ENCODE assay signal across 21 cellular contexts in the genomic region with DNA sequence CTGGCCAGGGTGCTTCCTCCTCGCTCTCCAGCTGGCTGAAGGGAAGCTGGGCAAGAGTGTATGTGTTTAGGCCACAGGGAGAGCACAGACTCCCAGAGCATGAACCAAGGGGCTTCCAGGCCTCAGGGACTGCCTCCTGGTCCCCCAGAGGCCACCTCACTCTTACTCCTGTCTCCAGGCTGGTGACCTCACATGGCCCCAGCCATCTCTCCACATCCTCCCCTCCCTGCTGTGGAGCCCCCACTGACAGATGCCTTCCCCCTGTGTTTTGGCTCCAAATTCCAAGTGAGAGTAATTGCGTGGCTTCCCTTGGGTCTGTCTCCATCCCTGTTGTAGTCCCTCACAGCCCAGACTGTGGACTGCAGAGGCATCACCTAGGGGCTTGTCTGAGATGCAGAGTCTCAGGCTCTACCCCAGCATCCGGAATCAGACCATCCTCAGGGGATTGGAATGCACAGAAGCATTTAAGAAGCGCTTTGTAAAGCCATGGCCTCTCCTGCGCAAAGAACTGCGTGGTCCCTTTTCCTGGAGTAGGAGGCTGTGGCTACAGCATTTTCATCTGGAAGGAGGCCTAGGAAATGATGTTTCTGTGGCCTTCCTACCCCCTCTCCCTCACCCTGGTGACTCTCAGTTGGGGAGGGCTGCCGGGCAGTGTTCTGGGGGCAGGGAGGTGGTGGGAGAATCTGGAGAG.
DNase-seq lines count a peak whose midpoint lies in the region; ATAC-seq, FAIRE-seq and TF ChIP-seq lines count a peak whose summit lies in the region.
"Had no signal": no experiment of that assay in that cellular context is flagged by ENCODE, and none has a peak within 500 bp of the region (broad histone marks: within the 10 kb centered on the region; RNA-seq: fewer than 3 reads in every experiment).

No MANE protein-coding gene starts in this region.

- H3K4me3 ChIP-seq in HepG2 (replicated peaks in 1 of 3; ENCODE audit: insufficient read depth in 1 of 3, low read depth in 2 of 3, low read length in 3 of 3) (no peak overlapping the region), right lobe of liver (no peak overlapping the region), endodermal cell (ENCODE audit: low read length) (no peak overlapping the region), neural progenitor cell (no peak overlapping the region)
- H3K4me3 ChIP-seq: prostate gland, thyroid gland had no signal

- H3K36me3 ChIP-seq in HepG2 (replicated peaks in 1 of 2; ENCODE audit: control insufficient read depth in 1 of 2, insufficient read depth in 2 of 2, low read length in 2 of 2): peaks cover 11 to 14% of the 10 kb centered on the region in 2 experiments; a peak in 3 of 5 replicates
- H3K36me3 ChIP-seq in right lobe of liver: no peaks in the 10 kb centered on the region
- H3K36me3 ChIP-seq in endodermal cell (ENCODE audit: control insufficient read depth, insufficient read depth, low read length): peaks cover 43% of the 10 kb centered on the region
- H3K36me3 ChIP-seq in neural progenitor cell: peaks cover 7% of the 10 kb centered on the region
- H3K36me3 ChIP-seq: prostate gland, thyroid gland had no signal

- H3K9ac ChIP-seq in HepG2 (ENCODE audit: insufficient read depth, low read depth, low read length) (no peak overlapping the region), endodermal cell (ENCODE audit: extremely low read depth, low read length, poor library complexity, severe bottlenecking) (no peak overlapping the region), neural progenitor cell (no peak overlapping the region)

- H3K4me2 ChIP-seq in HepG2 (ENCODE audit: low read depth, low read length) (no peak overlapping the region), neural progenitor cell (peak overlapping the region; percentile 20)

- BruUV-seq in HepG2 (replicated peaks; lab: Mats Ljungman, UMichigan): no TSS peak

- H3K27me3 ChIP-seq in HepG2 (ENCODE audit: control insufficient read depth in 1 of 2, insufficient read depth in 2 of 2, low read length in 2 of 2): no peaks in the 10 kb centered on the region
- no peaks in the 10 kb centered on the region for H3K27me3 ChIP-seq in right lobe of liver
- H3K27me3 ChIP-seq in endodermal cell (ENCODE audit: control insufficient read depth, insufficient read depth, low read length, poor library complexity, severe bottlenecking): no peaks in the 10 kb centered on the region
- no peaks in the 10 kb centered on the region for H3K27me3 ChIP-seq in neural progenitor cell
- H3K27me3 ChIP-seq: thyroid gland had no signal

- ATAC-seq in HepG2 (peak; percentile 37), right lobe of liver (no peak), HG03439 (IDR thresholded peaks at IDR 0.05; ENCODE audit: unreplicated experiment) (no peak), sciatic nerve (no peak)
- ATAC-seq: stimulated activated naive CD8-positive, alpha-beta T cell treated with anti-CD3 and anti-CD28 coated beads, Interleukin-15, Interleukin-2, amounts not matched to agents 100 U/mL and 50 U/mL, for 24 hours had no signal

- TF ChIP-seq RAD21 in HepG2 (CRISPR knock-in tag; IDR thresholded peaks at IDR 0.05): no peak

- H3F3A ChIP-seq in neural progenitor cell (ENCODE audit: low read depth): peaks cover 20% of the 10 kb centered on the region

- POLR2A ChIA-PET in HepG2 (lab: Yijun Ruan, JAX): no interaction called here

- H3K27me3 Mint-ChIP-seq in endodermal cell (ENCODE audit: insufficient read depth) (no peaks in the 10 kb centered on the region), neural progenitor cell (ENCODE audit: insufficient read depth, low read depth) (peaks cover 4% of the 10 kb centered on the region)
- H3K27me3 Mint-ChIP-seq: IgD-negative memory B cell had no signal

- H3K79me2 ChIP-seq in HepG2 (ENCODE audit: insufficient read depth, low read length) (no peaks in the 10 kb centered on the region), neural progenitor cell (ENCODE audit: low read depth) (peaks cover 36% of the 10 kb centered on the region)

- H4K20me1 ChIP-seq in HepG2 (ENCODE audit: insufficient read depth, low read length): no peaks in the 10 kb centered on the region
- peaks cover 27% of the 10 kb centered on the region for H4K20me1 ChIP-seq in neural progenitor cell (ENCODE audit: low read depth)

- H3K36me3 Mint-ChIP-seq in endodermal cell (ENCODE audit: low read depth) (peaks cover 44% of the 10 kb centered on the region), neural progenitor cell (peaks cover 23% of the 10 kb centered on the region)

- H3K27ac Mint-ChIP-seq in endodermal cell (peak overlapping the region; percentile 81), neural progenitor cell (peak overlapping the region; percentile 87)
- H3K27ac Mint-ChIP-seq: IgD-negative memory B cell had no signal

- 95% methylated on average over 7 of the region's 7 CpGs for WGBS in HepG2 (ENCODE audit: low lambda C conversion rate)
- WGBS in right lobe of liver (ENCODE audit: insufficient coverage, low coverage, low lambda C conversion rate, missing lambda C conversion rate): 87% methylated on average over 5 of the region's 7 CpGs
- 86 to 92% methylated on average over 2 to 7 of the region's 7 CpGs for WGBS in endodermal cell (ENCODE audit: insufficient coverage in 1 of 2, insufficient read length in 1 of 2), 2 experiments

- H3K4me3 Mint-ChIP-seq in endodermal cell (no peak overlapping the region), neural progenitor cell (no peak overlapping the region)
- H3K4me3 Mint-ChIP-seq: IgD-negative memory B cell had no signal

- TF ChIP-seq POLR2A in HepG2 (IDR thresholded peaks at IDR 0.05; ENCODE audit: insufficient read depth in 1 of 2, low read depth in 2 of 2, low read length in 2 of 2): no peak
- TF ChIP-seq POLR2A in right lobe of liver (IDR thresholded peaks at IDR 0.05): no peak

- TF ChIP-seq CTCF in HepG2 (CRISPR knock-in tag; IDR thresholded peaks at IDR 0.05) (no peak), right lobe of liver (IDR thresholded peaks at IDR 0.05) (no peak), endodermal cell (conservative IDR thresholded peaks at IDR 0.05) (no peak), neural progenitor cell (IDR thresholded peaks at IDR 0.05) (no peak)

- FAIRE-seq in HepG2 (lab: Jason Lieb, UNC): no peak
- FAIRE-seq: GM19239, small intestine had no signal

- peaks cover 16% of the 10 kb centered on the region for H3K9me3 Mint-ChIP-seq in endodermal cell
- no peaks in the 10 kb centered on the region for H3K9me3 Mint-ChIP-seq in neural progenitor cell
- H3K9me3 Mint-ChIP-seq: IgD-negative memory B cell had no signal

- H3K9me3 ChIP-seq in HepG2 (ENCODE audit: low read length): no peaks in the 10 kb centered on the region
- H3K9me3 ChIP-seq in right lobe of liver: no peaks in the 10 kb centered on the region
- peaks cover 22% of the 10 kb centered on the region for H3K9me3 ChIP-seq in endodermal cell (ENCODE audit: control insufficient read depth, low read length)
- no peaks in the 10 kb centered on the region for H3K9me3 ChIP-seq in neural progenitor cell (ENCODE audit: low read depth)
- H3K9me3 ChIP-seq: prostate gland, thyroid gland had no signal

- H3K4me1 Mint-ChIP-seq in endodermal cell (peaks cover 27% of the 10 kb centered on the region), neural progenitor cell (peaks cover 27% of the 10 kb centered on the region)

- no peak for TF ChIP-seq EP300 in HepG2 (IDR thresholded peaks at IDR 0.05; ENCODE audit: low read depth in 2 of 2, low read length in 2 of 2)
- TF ChIP-seq EP300 in HepG2 (CRISPR knock-in tag; IDR thresholded peaks at IDR 0.05; ENCODE audit: borderline replicate concordance): no peak

- CTCF ChIA-PET in HepG2 (lab: Yijun Ruan, JAX; ENCODE audit: low intra/inter-chr PET ratio, low total read pairs): no interaction called here

- intact Hi-C loops in HepG2 (cut with micrococcal nuclease; ENCODE audit: unreplicated experiment): no loop called here
- intact Hi-C loops in right lobe of liver (cut with DNase I): no loop called here
- intact Hi-C loops in sciatic nerve (cut with DNase I): no loop called here

- no peak overlapping the region for H3K27ac ChIP-seq in HepG2 (ENCODE audit: extremely low read length, insufficient read depth, low read length)
- H3K27ac ChIP-seq in right lobe of liver: no peak overlapping the region
- H3K27ac ChIP-seq in endodermal cell (ENCODE audit: low read depth, low read length): no peak overlapping the region
- H3K27ac ChIP-seq in neural progenitor cell: peak overlapping the region; percentile 87
- H3K27ac ChIP-seq: prostate gland, thyroid gland had no signal

- H2AFZ ChIP-seq in HepG2 (ENCODE audit: low read length) (no peak overlapping the region), neural progenitor cell (replicated peaks) (no peak overlapping the region)

- DNase-seq in HepG2 (ENCODE audit: low spot score) (no peak), right lobe of liver (no peak), endodermal cell (no peak), neural progenitor cell (ENCODE audit: low spot score) (no peak), sciatic nerve (ENCODE audit: low spot score) (no peak), RPMI8226 (no peak), LoVo (ENCODE audit: low spot score) (no peak)
- DNase-seq: activated CD4-positive, alpha-beta T cell treated with anti-CD3 and anti-CD28 coated beads, Interleukin-2, amount 50 U/mL, for 4 hours; activated gamma-delta T cell; cortex of kidney; DND-41; NCI-H2081; NCI-H446 treated with DMSO at 0.1 percent for 48 hours; small intestine; stimulated activated CD4-positive, alpha-beta T cell treated with anti-CD3 and anti-CD28 coated beads, Interleukin-4, amount 100 ng/mL, for 1 hour; stimulated activated naive CD8-positive, alpha-beta T cell treated with anti-CD3 and anti-CD28 coated beads, Interleukin-15, Interleukin-2, amounts not matched to agents 100 U/mL and 50 U/mL, for 24 hours; thyroid gland had no signal

- in situ Hi-C loops in HepG2 (cut with HindIII; ENCODE audit: extremely low pct_ligation_motif_present, low pct_unique_long_range_greater_than_20kb): no loop called here

- H3K4me1 ChIP-seq in HepG2 (ENCODE audit: insufficient read depth, low read length) (peaks cover 14% of the 10 kb centered on the region; the same call in 1 of the 2 replicates), right lobe of liver (peaks cover 0 to 4% (median 0%) of the 10 kb centered on the region in 4 donors), endodermal cell (ENCODE audit: control insufficient read depth, insufficient read depth, low read length) (peaks cover 15% of the 10 kb centered on the region), neural progenitor cell (peaks cover 47% of the 10 kb centered on the region)
- H3K4me1 ChIP-seq: prostate gland, thyroid gland had no signal

TF ChIP-seq in HepG2, 621 proteins besides CTCF, POLR2A, EP300 and RAD21:
- TF ChIP-seq MAFK (conservative IDR thresholded peaks at IDR 0.05 in 1 of 2, IDR thresholded peaks at IDR 0.05 in 1 of 2; ENCODE audit: low read length in 2 of 2) (no peak), ZNF180 (CRISPR knock-in tag; IDR thresholded peaks at IDR 0.05; ENCODE audit: borderline replicate concordance, low read depth) (no peak), JUND (CRISPR knock-in tag; IDR thresholded peaks at IDR 0.05) (no peak), ZNF431 (CRISPR knock-in tag; IDR thresholded peaks at IDR 0.05; ENCODE audit: borderline replicate concordance, low read depth) (no peak)
